Comparison of ENCODE assay signal across 9 cellular contexts in genomic region chr16:4309102-4309832, GRCh38. TPM values are rescaled to one million over a fixed set of nuclear protein-coding genes. Genes with fewer than 3 reads are reported as not detected.
DNase-seq lines count a peak whose midpoint lies in the region; ATAC-seq and TF ChIP-seq lines count a peak whose summit lies in the region.
"Had no signal": no experiment of that assay in that cellular context is flagged by ENCODE, and none has a peak within 500 bp of the region (broad histone marks: within the 10 kb centered on the region; RNA-seq: fewer than 3 reads in every experiment).

No MANE protein-coding gene starts in this region.

- H3K36me3 ChIP-seq in heart left ventricle = no peaks in the 10 kb centered on the region
- peaks cover 9% of the 10 kb centered on the region; the same call in 1 of the 2 replicates for H3K36me3 ChIP-seq in RWPE2 (ENCODE audit: low read depth)
- no peaks in the 10 kb centered on the region for H3K36me3 ChIP-seq in hepatocyte (replicated peaks; ENCODE audit: insufficient read depth, low read depth)
- no peaks in the 10 kb centered on the region for H3K36me3 ChIP-seq in thyroid gland

- no peaks in the 10 kb centered on the region for H3K9me3 ChIP-seq in heart left ventricle
- H3K9me3 ChIP-seq in RWPE2 (ENCODE audit: severe bottlenecking) = no peaks in the 10 kb centered on the region
- H3K9me3 ChIP-seq in hepatocyte (ENCODE audit: low read depth) = no peaks in the 10 kb centered on the region
- no peaks in the 10 kb centered on the region for H3K9me3 ChIP-seq in thyroid gland

- no peaks in the 10 kb centered on the region for H3K9me2 ChIP-seq in hepatocyte (replicated peaks; ENCODE audit: insufficient read depth)

- peaks cover 19% of the 10 kb centered on the region for H3K79me2 ChIP-seq in hepatocyte

- intact Hi-C loops in heart left ventricle (cut with DNase I) = no loop called here
- intact Hi-C loops in cardiac septum (cut with DNase I) = no loop called here
- intact Hi-C loops in thyroid gland (cut with DNase I) = no loop called here

- no peak overlapping the region for H3K4me2 ChIP-seq in hepatocyte

- WGBS in heart left ventricle, 4 donors = 87 to 90% (median 89%) methylated on average over 11 to 14 of the region's 14 CpGs
- WGBS in hepatocyte (ENCODE audit: low lambda C conversion rate, missing lambda C conversion rate) = 89% methylated on average over 11 of the region's 14 CpGs
- WGBS in thyroid gland, 2 donors = 93 to 94% methylated on average over 10 to 14 of the region's 14 CpGs

- H3K27me3 ChIP-seq in heart left ventricle (peaks cover 0 to 10% (median 0%) of the 10 kb centered on the region in 9 donors), RWPE2 (ENCODE audit: insufficient read depth, poor library complexity, severe bottlenecking) (no peaks in the 10 kb centered on the region), hepatocyte (no peaks in the 10 kb centered on the region), thyroid gland (no peaks in the 10 kb centered on the region)

- ATAC-seq in heart left ventricle = no peak
- ATAC-seq in RWPE2 (ENCODE audit: low read depth) = no peak

- peak overlapping the region in 7 of 12 donors; percentile 30 to 70 (median 62) for H3K27ac ChIP-seq in heart left ventricle
- H3K27ac ChIP-seq in RWPE2 (ENCODE audit: poor library complexity, severe bottlenecking) = peak overlapping the region; percentile 84
- peak overlapping the region; percentile 69 for H3K27ac ChIP-seq in hepatocyte
- H3K27ac ChIP-seq in thyroid gland = peak overlapping the region in 2 of 3 donors; percentile 3 to 50

- no peak for TF ChIP-seq CTCF in heart left ventricle (IDR thresholded peaks at IDR 0.05)
- no peak for TF ChIP-seq CTCF in RWPE2 (IDR thresholded peaks at IDR 0.05; ENCODE audit: poor library complexity, severe bottlenecking)
- TF ChIP-seq CTCF in hepatocyte (IDR thresholded peaks at IDR 0.05; ENCODE audit: poor library complexity) = no peak
- TF ChIP-seq CTCF in thyroid gland (IDR thresholded peaks at IDR 0.05) = no peak

- H3K4me1 ChIP-seq in heart left ventricle = peaks cover 0 to 29% (median 21%) of the 10 kb centered on the region in 12 donors
- peaks cover 7% of the 10 kb centered on the region for H3K4me1 ChIP-seq in RWPE2 (ENCODE audit: insufficient read depth, poor library complexity, severe bottlenecking)
- peaks cover 22% of the 10 kb centered on the region for H3K4me1 ChIP-seq in hepatocyte (ENCODE audit: insufficient read depth)
- peaks cover 10 to 18% of the 10 kb centered on the region in 2 donors for H3K4me1 ChIP-seq in thyroid gland

- no peak overlapping the region for H2AFZ ChIP-seq in hepatocyte

- no peaks in the 10 kb centered on the region for H4K20me1 ChIP-seq in hepatocyte (ENCODE audit: insufficient read depth, poor library complexity, severe bottlenecking)

- DNase-seq in heart left ventricle (no peak), cardiac septum (ENCODE audit: low spot score) (no peak), RWPE2 (ENCODE audit: low spot score) (no peak), hepatocyte (ENCODE audit: low spot score) (no peak), thyroid gland (no peak), NCI-H1417 treated with DMSO at 0.1 percent for 48 hours (lab: John Stamatoyannopoulos, UW) (no peak), DMS79 (lab: John Stamatoyannopoulos, UW) (no peak)
- DNase-seq in stimulated activated naive CD4-positive, alpha-beta T cell treated with Interleukin-2 at 50 U/mL for 16 hours (lab: John Stamatoyannopoulos, UW) = no peak
- DNase-seq: NCI-H2171 had no signal

- TF ChIP-seq POLR2A in heart left ventricle (IDR thresholded peaks at IDR 0.05) (no peak), thyroid gland (IDR thresholded peaks at IDR 0.05) (no peak)

- H3K4me3 ChIP-seq in heart left ventricle = no peak overlapping the region
- no peak overlapping the region for H3K4me3 ChIP-seq in RWPE2 (ENCODE audit: severe bottlenecking)
- no peak overlapping the region for H3K4me3 ChIP-seq in hepatocyte
- H3K4me3 ChIP-seq in thyroid gland (replicated peaks in 1 of 3) = no peak overlapping the region

RNA-seq across cellular contexts. Expression of gene GLIS2, which starts 6.6 kb away (rescaled TPM):
- total RNA-seq in heart left ventricle = 10 to 100 TPM in 7 of 9 donors, 1 to 10 TPM in 2; 7.6 to 23.4 (median 12.7) TPM
- 10 to 100 TPM in 1 of 2 donors, 1 to 10 TPM in 1; 7.7 to 14.2 TPM for polyA plus RNA-seq in heart left ventricle
- 31.4 TPM for total RNA-seq in cardiac septum
- 3.6 TPM in 2 replicates for total RNA-seq in hepatocyte
- 11.3 and 12.2 TPM in 2 replicates for polyA plus RNA-seq in hepatocyte
- 1 to 10 TPM; 5.5 to 7.6 (median 6.7) TPM for total RNA-seq in thyroid gland

RNA-seq across cellular contexts. Expression of gene TFAP4, which starts 36.4 kb away (rescaled TPM):
- total RNA-seq in heart left ventricle = 1 to 10 TPM; 1.7 to 5.5 (median 3.3) TPM
- polyA plus RNA-seq in heart left ventricle = 1 to 10 TPM; 2.5 to 3.1 TPM
- total RNA-seq in cardiac septum = 1.4 TPM
- 6.1 and 11.4 TPM in 2 replicates for total RNA-seq in hepatocyte
- polyA plus RNA-seq in hepatocyte = 3.1 and 4.2 TPM in 2 replicates
- 1 to 10 TPM; 3.8 to 6.3 (median 5.4) TPM for total RNA-seq in thyroid gland

RNA-seq across cellular contexts. Expression of gene PAM16, which starts 41.9 kb away (rescaled TPM):
- total RNA-seq in heart left ventricle (10 to 100 TPM; 32.7 to 96.9 (median 60.9) TPM), cardiac septum (43.3 TPM), hepatocyte (33.0 and 35.0 TPM in 2 replicates), thyroid gland (10 to 100 TPM in 3 of 4 donors, 1 to 10 TPM in 1; 5.6 to 60.2 (median 27.3) TPM)
- polyA plus RNA-seq in heart left ventricle (100 to 1,000 TPM; 109 to 210 TPM), hepatocyte (57.7 and 70.4 TPM in 2 replicates)

Comparison
In these comparisons a context has a peak if more than half of its experiments do, and no peak if none do; other contexts are left out.
1. H3K27ac ChIP-seq: peak in every context shown above with its lines; median percentile 84 in RWPE2; 69 in hepatocyte; 62 in heart left ventricle; 26 in thyroid gland.